Comparison of ENCODE assay signal across 32 cellular contexts in genomic region chr6:88856566-88856965, GRCh38.
"Had no signal": no experiment of that assay in that cellular context is flagged by ENCODE, and none has a peak within 500 bp of the region (broad histone marks: within the 10 kb centered on the region; RNA-seq: fewer than 3 reads in every experiment).

No MANE protein-coding gene starts in this region.

- H2AFZ ChIP-seq: parathyroid adenoma had no signal

- H3K27ac ChIP-seq: breast epithelium, epithelial cell of prostate, esophagus squamous epithelium, foreskin keratinocyte, left lung, lower lobe of right lung, parathyroid adenoma, skin epidermis, thoracic aorta had no signal

- H3K9me3 ChIP-seq: breast epithelium, esophagus squamous epithelium, left lung, lower lobe of right lung, thoracic aorta had no signal

- H3K79me2 ChIP-seq: parathyroid adenoma had no signal

- H3K4me1 ChIP-seq: breast epithelium, esophagus squamous epithelium, foreskin keratinocyte, left lung, lower lobe of right lung, parathyroid adenoma had no signal

- H3K4me1 Mint-ChIP-seq: activated naive CD4-positive, alpha-beta T cell treated with anti-CD3 and anti-CD28 coated beads, Interleukin-2, amount 10 ng/mL, durations not matched to agents 7 days and 5 days; neural crest cell had no signal

- FAIRE-seq: endometrium, urothelium cell line had no signal

- H3K9ac ChIP-seq: parathyroid adenoma had no signal

- H3K9me3 Mint-ChIP-seq: activated CD4-positive, alpha-beta memory T cell treated with anti-CD3 and anti-CD28 coated beads for 36 hours; activated CD4-positive, alpha-beta T cell treated with anti-CD3 and anti-CD28 coated beads, Interleukin-2, amount 10 ng/mL, durations not matched to agents 24 days and 14 days; activated naive CD4-positive, alpha-beta T cell treated with anti-CD3 and anti-CD28 coated beads, Interleukin-2, amount 10 ng/mL, durations not matched to agents 7 days and 5 days; activated T-helper 1 cell treated with anti-CD3 and anti-CD28 coated beads, Interleukin-12 subunit alpha, Interleukin-12 subunit beta, Interleukin-2, Interleukin-4 antibody, amounts not matched to agents 30 ng/mL and 10 ng/mL and 1 ng/mL, durations not matched to agents 14 hours and 24 hours and 36 hours; naive thymus-derived CD8-positive, alpha-beta T cell; neural crest cell had no signal

- H3K27me3 ChIP-seq: breast epithelium, esophagus squamous epithelium, foreskin keratinocyte, left lung had no signal

- H3K4me3 Mint-ChIP-seq: activated CD4-positive, alpha-beta memory T cell treated with anti-CD3 and anti-CD28 coated beads for 36 hours; activated CD4-positive, alpha-beta T cell treated with anti-CD3 and anti-CD28 coated beads, Interleukin-2, amount 10 ng/mL, durations not matched to agents 24 days and 14 days; activated naive CD4-positive, alpha-beta T cell treated with anti-CD3 and anti-CD28 coated beads, Interleukin-2, amount 10 ng/mL, durations not matched to agents 7 days and 5 days; activated T-helper 1 cell treated with anti-CD3 and anti-CD28 coated beads, Interleukin-12 subunit alpha, Interleukin-12 subunit beta, Interleukin-2, Interleukin-4 antibody, amounts not matched to agents 30 ng/mL and 10 ng/mL and 1 ng/mL, durations not matched to agents 14 hours and 24 hours and 36 hours; naive thymus-derived CD8-positive, alpha-beta T cell; neural crest cell; T-helper 17 cell had no signal

- ATAC-seq: foreskin keratinocyte; left lung; lower lobe of right lung; naive thymus-derived CD8-positive, alpha-beta T cell; right cardiac atrium; stimulated activated naive CD8-positive, alpha-beta T cell treated with anti-CD3 and anti-CD28 coated beads, Interleukin-15, Interleukin-2, amounts not matched to agents 100 U/mL and 50 U/mL, for 24 hours; T-helper 17 cell had no signal

- H3K27me3 Mint-ChIP-seq: activated CD4-positive, alpha-beta memory T cell treated with anti-CD3 and anti-CD28 coated beads for 36 hours; activated CD4-positive, alpha-beta T cell treated with anti-CD3 and anti-CD28 coated beads, Interleukin-2, amount 10 ng/mL, durations not matched to agents 24 days and 14 days; activated naive CD4-positive, alpha-beta T cell treated with anti-CD3 and anti-CD28 coated beads, Interleukin-2, amount 10 ng/mL, durations not matched to agents 7 days and 5 days; naive thymus-derived CD8-positive, alpha-beta T cell; T-helper 17 cell had no signal

- DNase-seq: activated CD4-positive, alpha-beta memory T cell treated with anti-CD3 and anti-CD28 coated beads for 36 hours; activated CD4-positive, alpha-beta T cell treated with anti-CD3 and anti-CD28 coated beads, Interleukin-2, amount 10 ng/mL, durations not matched to agents 24 days and 14 days; activated CD4-positive, CD25-positive, alpha-beta regulatory T cell treated with anti-CD3 and anti-CD28 coated beads, Interleukin-2, amount 50 U/mL, for 72 hours; activated CD8-positive, alpha-beta memory T cell treated with anti-CD3 and anti-CD28 coated beads, Interleukin-2, amount 50 U/mL, for 4 hours; activated effector memory CD4-positive, alpha-beta T cell treated with anti-CD3 and anti-CD28 coated beads, Interleukin-2, amount 50 U/mL, for 16 hours; activated naive CD4-positive, alpha-beta T cell treated with anti-CD3 and anti-CD28 coated beads, Interleukin-2, amount 10 ng/mL, durations not matched to agents 7 days and 5 days; activated T-cell treated with anti-CD3 and anti-CD28 coated beads, Interleukin-2, amount 50 U/mL, for 1 hour; central memory CD4-positive, alpha-beta T cell; effector CD8-positive, alpha-beta T cell; esophagus squamous epithelium; foreskin keratinocyte; left lung; lower lobe of right lung; mesenchymal stem cell; naive thymus-derived CD8-positive, alpha-beta T cell; nucleus accumbens; right cardiac atrium; stimulated activated CD4-positive, alpha-beta T cell treated with anti-CD3 and anti-CD28 coated beads, Interleukin-12 subunit alpha, Interleukin-12 subunit beta, amount 100 ng/mL, for 4 hours; stimulated activated CD4-positive, alpha-beta T cell treated with anti-CD3 and anti-CD28 coated beads, Interleukin-4, amount 100 ng/mL, for 1 hour; stimulated activated naive CD8-positive, alpha-beta T cell treated with anti-CD3 and anti-CD28 coated beads, Interleukin-15, Interleukin-2, amounts not matched to agents 100 U/mL and 50 U/mL, for 24 hours; T-helper 17 cell; T1000; trophoblast cell had no signal

- H3K27ac Mint-ChIP-seq: activated CD4-positive, alpha-beta memory T cell treated with anti-CD3 and anti-CD28 coated beads for 36 hours; activated CD4-positive, alpha-beta T cell treated with anti-CD3 and anti-CD28 coated beads, Interleukin-2, amount 10 ng/mL, durations not matched to agents 24 days and 14 days; activated naive CD4-positive, alpha-beta T cell treated with anti-CD3 and anti-CD28 coated beads, Interleukin-2, amount 10 ng/mL, durations not matched to agents 7 days and 5 days; activated T-helper 1 cell treated with anti-CD3 and anti-CD28 coated beads, Interleukin-12 subunit alpha, Interleukin-12 subunit beta, Interleukin-2, Interleukin-4 antibody, amounts not matched to agents 30 ng/mL and 10 ng/mL and 1 ng/mL, durations not matched to agents 14 hours and 24 hours and 36 hours; naive thymus-derived CD8-positive, alpha-beta T cell; T-helper 17 cell had no signal

- H3K4me3 ChIP-seq: breast epithelium, esophagus squamous epithelium, left lung, lower lobe of right lung, skin epidermis, thoracic aorta had no signal

- H3K36me3 ChIP-seq: breast epithelium, esophagus squamous epithelium, lower lobe of right lung, thoracic aorta had no signal
